Comparison of ENCODE assay signal across 10 cellular contexts in the genomic region with DNA sequence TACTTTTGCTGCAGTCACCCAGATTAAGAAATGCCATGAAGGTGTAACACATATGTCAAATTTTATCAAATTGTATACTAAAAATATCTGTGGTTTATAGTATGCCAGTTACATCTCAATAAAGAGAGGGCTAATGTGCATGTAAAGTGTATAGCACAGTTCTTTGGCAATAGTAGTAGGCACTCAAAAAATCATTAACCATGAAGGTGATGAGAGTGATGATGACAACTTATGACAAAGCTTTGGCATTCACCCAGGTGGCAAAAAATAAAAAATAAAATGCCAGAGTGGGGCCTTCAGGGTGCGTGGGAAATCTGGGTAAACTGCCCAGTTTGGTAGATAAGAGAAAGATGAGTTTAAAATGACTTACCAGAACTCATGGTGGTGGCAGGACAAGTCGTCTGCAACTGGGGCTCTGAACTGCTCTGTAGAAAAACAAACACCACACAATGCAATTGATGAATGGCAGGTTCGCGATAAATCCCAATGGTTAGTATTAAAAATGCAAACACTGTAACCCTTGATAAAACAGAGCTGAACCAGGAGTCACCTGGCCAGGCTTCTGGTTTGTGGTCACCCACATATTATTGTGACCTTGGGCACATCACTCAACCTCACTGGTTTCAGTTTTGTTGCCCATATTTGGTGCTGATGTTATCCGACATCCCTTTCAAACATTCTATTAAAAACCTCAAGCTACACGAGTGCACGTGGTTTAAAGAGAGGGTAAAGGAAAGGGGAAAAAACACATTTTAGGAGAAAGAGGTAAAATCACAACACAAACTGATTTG.
A peak's percentile ranks its signal among the peaks of the same experiment; 100 is the strongest.
DNase-seq lines count a peak whose midpoint lies in the region; ATAC-seq and TF ChIP-seq lines count a peak whose summit lies in the region.
"Had no signal": no experiment of that assay in that cellular context is flagged by ENCODE, and none has a peak within 500 bp of the region (broad histone marks: within the 10 kb centered on the region; RNA-seq: fewer than 3 reads in every experiment).

No MANE protein-coding gene starts in this region.

- no peak for DNase-seq in esophagus muscularis mucosa (ENCODE audit: extremely low spot score)
- DNase-seq in NCI-H2171 (lab: John Stamatoyannopoulos, UW), result no peak
- no peak for DNase-seq in pons (ENCODE audit: low spot score)
- DNase-seq in thyroid gland, result no peak
- DNase-seq: activated CD8-positive, alpha-beta memory T cell treated with anti-CD3 and anti-CD28 coated beads for 24 hours; NCI-H187 treated with DMSO at 0.1 percent for 48 hours had no signal

- TF ChIP-seq CTCF in esophagus muscularis mucosa (IDR thresholded peaks at IDR 0.05) (no peak), thyroid gland (IDR thresholded peaks at IDR 0.05) (no peak)

- intact Hi-C loops in esophagus muscularis mucosa (cut with DNase I) (no loop called here), thyroid gland (cut with DNase I) (no loop called here)

- TF ChIP-seq POLR2A in GM18505 (IDR thresholded peaks at IDR 0.05; ENCODE audit: borderline replicate concordance, extremely low read depth, insufficient read depth, insufficient read length) (no peak), esophagus muscularis mucosa (IDR thresholded peaks at IDR 0.05; ENCODE audit: low read depth) (no peak), thyroid gland (IDR thresholded peaks at IDR 0.05) (no peak)

- H3K27me3 ChIP-seq in esophagus muscularis mucosa, result no peaks in the 10 kb centered on the region
- H3K27me3 ChIP-seq in thyroid gland, result no peaks in the 10 kb centered on the region

- no peaks in the 10 kb centered on the region for H3K9me3 ChIP-seq in esophagus muscularis mucosa
- no peaks in the 10 kb centered on the region for H3K9me3 ChIP-seq in thyroid gland

- H3K27ac ChIP-seq in esophagus muscularis mucosa (replicated peaks in 1 of 4) (peak overlapping the region; percentile 85 to 97 (median 94)), thyroid gland (no peak overlapping the region)

- TF ChIP-seq EP300 in esophagus muscularis mucosa (IDR thresholded peaks at IDR 0.05), result no peak

- 50% methylated on average over 7 of the region's 7 CpGs for WGBS in esophagus muscularis mucosa
- 84 to 89% methylated on average over 7 of the region's 7 CpGs for WGBS in thyroid gland, 2 donors

- ATAC-seq in GM18505 (IDR thresholded peaks at IDR 0.05; ENCODE audit: unreplicated experiment), result peak; percentile 59
- ATAC-seq in GM21423 (IDR thresholded peaks at IDR 0.05; ENCODE audit: unreplicated experiment), result peak; percentile 87
- ATAC-seq in HG03442 (IDR thresholded peaks at IDR 0.05; ENCODE audit: unreplicated experiment), result peak; percentile 82
- ATAC-seq in GM19328 (IDR thresholded peaks at IDR 0.05; ENCODE audit: unreplicated experiment), result no peak

- H3K36me3 ChIP-seq in esophagus muscularis mucosa (peaks cover 6 to 33% (median 19%) of the 10 kb centered on the region in 4 donors), thyroid gland (no peaks in the 10 kb centered on the region)

- H3K4me1 ChIP-seq in esophagus muscularis mucosa (peaks cover 92 to 100% (median 100%) of the 10 kb centered on the region in 4 donors), thyroid gland (peaks cover 12% of the 10 kb centered on the region in 2 donors)

- H3K4me3 ChIP-seq in esophagus muscularis mucosa (no peak overlapping the region), thyroid gland (replicated peaks in 1 of 3) (no peak overlapping the region)

Comparison
In these comparisons a context has a peak if more than half of its experiments do, and no peak if none do; other contexts are left out.
1. H3K27ac ChIP-seq: peak in esophagus muscularis mucosa (4 of 4); none in thyroid gland (0 of 3).